In genomic region chr12:83709899-83710298, GRCh38 we compare ENCODE assay signal across 11 cellular contexts.
"Had no signal": no experiment of that assay in that cellular context is flagged by ENCODE, and none has a peak within 500 bp of the region (broad histone marks: within the 10 kb centered on the region; RNA-seq: fewer than 3 reads in every experiment).

No MANE protein-coding gene starts in this region.

- H3K4me3 ChIP-seq: GM23248, GM23338, HAP-1 had no signal

- H2AFZ ChIP-seq: GM23248, GM23338 had no signal

- H3K27ac ChIP-seq: GM23248 had no signal

- H3K4me1 Mint-ChIP-seq: GM23338, H9 had no signal

- H3K4me3 Mint-ChIP-seq: GM23338, H9, HFFc6 had no signal

- H3K4me1 ChIP-seq: HAP-1 had no signal

- DNase-seq: GM23248, GOT3, H7, H9, HCEC 1CT, HFFc6 had no signal

- FAIRE-seq: H1, H54 had no signal

- H3K27ac Mint-ChIP-seq: GM23338, H9, HFFc6 had no signal

- H3K36me3 ChIP-seq: HAP-1 had no signal

- H3K4me2 ChIP-seq: GM23338 had no signal

- H3K9ac ChIP-seq: GM23248 had no signal

- ATAC-seq: GM23338, HCT116 had no signal
